9 cellular contexts compared by ENCODE assay signal in genomic region chr5:179908528-179908927, GRCh38. TPM values are rescaled to one million over a fixed set of nuclear protein-coding genes. Genes with fewer than 3 reads are reported as not detected.
A peak's percentile ranks its signal among the peaks of the same experiment; 100 is the strongest.
DNase-seq lines count a peak whose midpoint lies in the region; ATAC-seq, FAIRE-seq and TF ChIP-seq lines count a peak whose summit lies in the region.
"Had no signal": no experiment of that assay in that cellular context is flagged by ENCODE, and none has a peak within 500 bp of the region (broad histone marks: within the 10 kb centered on the region; RNA-seq: fewer than 3 reads in every experiment).

No MANE protein-coding gene starts in this region.

- no peak for TF ChIP-seq POLR2A in HepG2 (IDR thresholded peaks at IDR 0.05; ENCODE audit: insufficient read depth in 1 of 2, low read depth in 2 of 2, low read length in 2 of 2)

- peak overlapping the region; percentile 51; the same call in 1 of the 2 replicates for H3K9ac ChIP-seq in HepG2 (ENCODE audit: insufficient read depth, low read depth, low read length)

- BruUV-seq in HepG2 (replicated peaks; lab: Mats Ljungman, UMichigan): no TSS peak

- no peaks in the 10 kb centered on the region for H3K9me3 ChIP-seq in HepG2 (ENCODE audit: low read length)
- H3K9me3 ChIP-seq in tibial artery: no peaks in the 10 kb centered on the region
- H3K9me3 ChIP-seq: SJCRH30 had no signal

- POLR2A ChIA-PET in HepG2 (lab: Yijun Ruan, JAX): interaction anchor here (1.6 kb wide), 1 partner anchor 101 kb away, joined by 3 read pairs; no protein-coding TSS in a partner anchor

- H3K36me3 ChIP-seq in HepG2 (replicated peaks in 1 of 2; ENCODE audit: control insufficient read depth in 1 of 2, insufficient read depth in 2 of 2, low read length in 2 of 2) (peaks cover 0 to 13% of the 10 kb centered on the region in 2 experiments; a peak in 3 of 5 replicates), tibial artery (peaks cover 0 to 13% (median 10%) of the 10 kb centered on the region in 3 donors)
- H3K36me3 ChIP-seq: SJCRH30 had no signal

- peaks cover 6% of the 10 kb centered on the region for H3K36me3 Mint-ChIP-seq in activated T-cell treated with anti-CD3 and anti-CD28 coated beads, Interleukin-2, amount 50 U/mL, for 4 hours (ENCODE audit: insufficient read depth)
- peaks cover 11% of the 10 kb centered on the region for H3K36me3 Mint-ChIP-seq in activated naive CD8-positive, alpha-beta T cell treated with anti-CD3 and anti-CD28 coated beads, Interleukin-2, amount 50 U/mL, for 24 hours (ENCODE audit: low read depth)

- H3K79me2 ChIP-seq in HepG2 (ENCODE audit: insufficient read depth, low read length): peaks cover 18% of the 10 kb centered on the region

- 40% methylated on average over 6 of the region's 16 CpGs for WGBS in HepG2 (ENCODE audit: low lambda C conversion rate)

- no peaks in the 10 kb centered on the region for H4K20me1 ChIP-seq in HepG2 (ENCODE audit: insufficient read depth, low read length)

- H3K27me3 Mint-ChIP-seq in activated T-cell treated with anti-CD3 and anti-CD28 coated beads, Interleukin-2, amount 50 U/mL, for 4 hours (ENCODE audit: low read depth): no peaks in the 10 kb centered on the region
- H3K27me3 Mint-ChIP-seq in activated naive CD8-positive, alpha-beta T cell treated with anti-CD3 and anti-CD28 coated beads, Interleukin-2, amount 50 U/mL, for 24 hours: no peaks in the 10 kb centered on the region

- no peak overlapping the region for H2AFZ ChIP-seq in HepG2 (ENCODE audit: low read length)

- TF ChIP-seq RAD21 in HepG2 (CRISPR knock-in tag; IDR thresholded peaks at IDR 0.05): peak; percentile 51; the same call in 1 of the 2 replicates

- H3K4me2 ChIP-seq in HepG2 (ENCODE audit: low read depth, low read length): peak overlapping the region; percentile 99

- no peaks in the 10 kb centered on the region for H3K9me3 Mint-ChIP-seq in activated T-cell treated with anti-CD3 and anti-CD28 coated beads, Interleukin-2, amount 50 U/mL, for 4 hours
- no peaks in the 10 kb centered on the region for H3K9me3 Mint-ChIP-seq in activated naive CD8-positive, alpha-beta T cell treated with anti-CD3 and anti-CD28 coated beads, Interleukin-2, amount 50 U/mL, for 24 hours

- in situ Hi-C loops in HepG2 (cut with HindIII; ENCODE audit: extremely low pct_ligation_motif_present, low pct_unique_long_range_greater_than_20kb): no loop called here

- peak overlapping the region; percentile 75 for H3K27ac Mint-ChIP-seq in activated naive CD8-positive, alpha-beta T cell treated with anti-CD3 and anti-CD28 coated beads, Interleukin-2, amount 50 U/mL, for 24 hours

- no peak for DNase-seq in activated T-cell treated with anti-CD3 and anti-CD28 coated beads, Interleukin-2, amount 50 U/mL, for 4 hours
- no peak for DNase-seq in activated T-cell treated with anti-CD3 and anti-CD28 coated beads, Interleukin-2, amount 50 U/mL, for 1 hour
- no peak for DNase-seq in activated naive CD8-positive, alpha-beta T cell treated with anti-CD3 and anti-CD28 coated beads, Interleukin-2, amount 50 U/mL, for 24 hours
- peak; percentile 32 for DNase-seq in HepG2 (ENCODE audit: low spot score)
- no peak for DNase-seq in tibial artery
- no peak for DNase-seq in AG08396 (ENCODE audit: low spot score)

- TF ChIP-seq CTCF in HepG2 (CRISPR knock-in tag; IDR thresholded peaks at IDR 0.05): peak; percentile 79
- no peak for TF ChIP-seq CTCF in tibial artery (IDR thresholded peaks at IDR 0.05)

- intact Hi-C loops in HepG2 (cut with micrococcal nuclease; ENCODE audit: unreplicated experiment) (loop anchor here (2.0 to 10.0 kb wide), 3 partner anchors 144 to 182 kb away; partner anchors contain the start of gene RNF130), tibial artery (cut with DNase I; ENCODE audit: low total_unique reads) (loop anchor here (5.0 kb wide), 2 partner anchors 101 to 164 kb away; partner anchors contain the start of genes MGAT4B and RNF130)

- CTCF ChIA-PET in HepG2 (lab: Yijun Ruan, JAX; ENCODE audit: low intra/inter-chr PET ratio, low total read pairs): interaction anchor here (0.7 kb wide), 1 partner anchor 113 kb away, joined by 3 read pairs; no protein-coding TSS in a partner anchor

- H3K27ac ChIP-seq in HepG2 (ENCODE audit: extremely low read length, insufficient read depth, low read length) (no peak overlapping the region), tibial artery (peak overlapping the region; percentile 70 to 80)
- H3K27ac ChIP-seq: SJCRH30 had no signal

- H3K4me1 Mint-ChIP-seq in activated T-cell treated with anti-CD3 and anti-CD28 coated beads, Interleukin-2, amount 50 U/mL, for 4 hours (ENCODE audit: low read depth): peaks cover 25% of the 10 kb centered on the region
- peaks cover 20% of the 10 kb centered on the region for H3K4me1 Mint-ChIP-seq in activated naive CD8-positive, alpha-beta T cell treated with anti-CD3 and anti-CD28 coated beads, Interleukin-2, amount 50 U/mL, for 24 hours

- peak overlapping the region; percentile 79 for H3K4me3 Mint-ChIP-seq in activated T-cell treated with anti-CD3 and anti-CD28 coated beads, Interleukin-2, amount 50 U/mL, for 4 hours
- H3K4me3 Mint-ChIP-seq in activated naive CD8-positive, alpha-beta T cell treated with anti-CD3 and anti-CD28 coated beads, Interleukin-2, amount 50 U/mL, for 24 hours: peak overlapping the region; percentile 80

- H3K27me3 ChIP-seq in HepG2 (ENCODE audit: control insufficient read depth in 1 of 2, insufficient read depth in 2 of 2, low read length in 2 of 2): peaks cover 0 to 4% of the 10 kb centered on the region in 2 experiments; a peak in 1 of 5 replicates
- H3K27me3 ChIP-seq in tibial artery: no peaks in the 10 kb centered on the region
- H3K27me3 ChIP-seq: SJCRH30 had no signal

- ATAC-seq in activated T-cell treated with anti-CD3 and anti-CD28 coated beads, Interleukin-2, amount 50 U/mL, for 4 hours: no peak
- no peak for ATAC-seq in activated naive CD8-positive, alpha-beta T cell treated with anti-CD3 and anti-CD28 coated beads, Interleukin-2, amount 50 U/mL, for 24 hours
- ATAC-seq in HepG2: peak; percentile 89
- ATAC-seq in HG03135 (IDR thresholded peaks at IDR 0.05; ENCODE audit: unreplicated experiment): no peak
- ATAC-seq in GM18873 (IDR thresholded peaks at IDR 0.05; ENCODE audit: low FRiP score, unreplicated experiment): no peak

- FAIRE-seq in HepG2 (lab: Jason Lieb, UNC): no peak

- H3K4me1 ChIP-seq in HepG2 (ENCODE audit: insufficient read depth, low read length) (peaks cover 20% of the 10 kb centered on the region), tibial artery (peaks cover 0 to 22% (median 18%) of the 10 kb centered on the region in 4 donors)

- TF ChIP-seq EP300 in HepG2 (IDR thresholded peaks at IDR 0.05; ENCODE audit: low read depth in 2 of 2, low read length in 2 of 2): no peak
- TF ChIP-seq EP300 in HepG2 (CRISPR knock-in tag; IDR thresholded peaks at IDR 0.05; ENCODE audit: borderline replicate concordance): no peak

- peak overlapping the region; percentile 67 to 86 (median 82); a peak in 4 of 6 replicates for H3K4me3 ChIP-seq in HepG2 (replicated peaks in 1 of 3; ENCODE audit: insufficient read depth in 1 of 3, low read depth in 2 of 3, low read length in 3 of 3)
- peak overlapping the region; percentile 67 to 79 for H3K4me3 ChIP-seq in tibial artery

RNA-seq across cellular contexts. Expression of gene TBC1D9B, which starts 0.8 kb away (rescaled TPM):
- total RNA-seq in activated T-cell treated with anti-CD3 and anti-CD28 coated beads, Interleukin-2, amount 50 U/mL, for 4 hours: 10 to 100 TPM; 82.7 to 91.8 (median 88.6) TPM
- total RNA-seq in HepG2 (2016; rRNA removed; fragmentation: Illumina TruSeq; extraction: Trizol): 26.8 and 35.0 TPM in 2 replicates
- 16.3 and 18.1 TPM in 2 replicates for total RNA-seq in HepG2 (2016; cell fraction: cytosol; rRNA removed; fragmentation: Illumina TruSeq; extraction: Trizol; ENCODE audit: low read depth)
- total RNA-seq in HepG2 (2016; cell fraction: insoluble cytoplasmic fraction; rRNA removed; fragmentation: Illumina TruSeq; extraction: Trizol): 22.4 and 35.5 TPM in 2 replicates
- 27.6 and 33.0 TPM in 2 replicates for total RNA-seq in HepG2 (2016; cell fraction: membrane; rRNA removed; fragmentation: Illumina TruSeq; extraction: Trizol)
- total RNA-seq in HepG2 (2016; cell fraction: nucleus; rRNA removed; fragmentation: Illumina TruSeq; extraction: Trizol): 34.2 and 36.7 TPM in 2 replicates
- polyA plus RNA-seq in HepG2 (2011; rRNA removed): 50.0 and 59.5 TPM in 2 replicates
- polyA plus RNA-seq in HepG2 (2011; cell fraction: cytosol; rRNA removed): 37.5 and 49.4 TPM in 2 replicates
- 238 and 301 TPM in 2 replicates for polyA plus RNA-seq in HepG2 (2011; cell fraction: nucleus; rRNA removed)
- polyA plus RNA-seq in HepG2 (2012): 31.9 and 43.3 TPM in 2 replicates
- 12.6 and 12.7 TPM in 2 replicates for polyA plus RNA-seq in HepG2 (2016; cell fraction: cytosol; fragmentation: Illumina TruSeq; extraction: Trizol; ENCODE audit: low read depth)
- 23.9 and 30.1 TPM in 2 replicates for polyA plus RNA-seq in HepG2 (2016; cell fraction: insoluble cytoplasmic fraction; fragmentation: Illumina TruSeq; extraction: Trizol; ENCODE audit: low read depth)
- polyA plus RNA-seq in HepG2 (2016; cell fraction: membrane; fragmentation: Illumina TruSeq; extraction: Trizol; ENCODE audit: low read depth): 21.4 and 23.2 TPM in 2 replicates
- 77.4 and 83.8 TPM in 2 replicates for polyA plus RNA-seq in HepG2 (2016; cell fraction: nucleus; fragmentation: Illumina TruSeq; extraction: Trizol; ENCODE audit: insufficient read depth, low read depth)
- polyA minus RNA-seq in HepG2 (2011; rRNA and poly(A)+ RNA removed; ENCODE audit: low replicate concordance): 111 and 116 TPM in 2 replicates
- 34.3 and 37.3 TPM in 2 replicates for polyA minus RNA-seq in HepG2 (2011; cell fraction: cytosol; rRNA and poly(A)+ RNA removed)
- polyA minus RNA-seq in HepG2 (2011; cell fraction: nucleus; rRNA and poly(A)+ RNA removed): 73.2 and 88.6 TPM in 2 replicates

RNA-seq across cellular contexts. Expression of gene MRNIP, which starts 49.9 kb away (rescaled TPM):
- 10 to 100 TPM; 14.9 to 16.1 (median 16.0) TPM for total RNA-seq in activated T-cell treated with anti-CD3 and anti-CD28 coated beads, Interleukin-2, amount 50 U/mL, for 4 hours
- 11.3 and 15.5 TPM in 2 replicates for total RNA-seq in HepG2 (2016; rRNA removed; fragmentation: Illumina TruSeq; extraction: Trizol)
- total RNA-seq in HepG2 (2016; cell fraction: cytosol; rRNA removed; fragmentation: Illumina TruSeq; extraction: Trizol; ENCODE audit: low read depth): 5.8 and 6.9 TPM in 2 replicates
- 9.7 and 18.4 TPM in 2 replicates for total RNA-seq in HepG2 (2016; cell fraction: insoluble cytoplasmic fraction; rRNA removed; fragmentation: Illumina TruSeq; extraction: Trizol)
- 4.5 and 5.1 TPM in 2 replicates for total RNA-seq in HepG2 (2016; cell fraction: membrane; rRNA removed; fragmentation: Illumina TruSeq; extraction: Trizol)
- 22.2 and 24.1 TPM in 2 replicates for total RNA-seq in HepG2 (2016; cell fraction: nucleus; rRNA removed; fragmentation: Illumina TruSeq; extraction: Trizol)
- polyA plus RNA-seq in HepG2 (2011; rRNA removed): 32.6 and 34.1 TPM in 2 replicates
- polyA plus RNA-seq in HepG2 (2011; cell fraction: cytosol; rRNA removed): 7.9 and 9.8 TPM in 2 replicates
- polyA plus RNA-seq in HepG2 (2011; cell fraction: nucleus; rRNA removed): 162 and 171 TPM in 2 replicates
- polyA plus RNA-seq in HepG2 (2012): 19.0 and 22.7 TPM in 2 replicates
- polyA plus RNA-seq in HepG2 (2016; cell fraction: cytosol; fragmentation: Illumina TruSeq; extraction: Trizol; ENCODE audit: low read depth): 1.4 and 1.7 TPM in 2 replicates
- 8.1 and 8.4 TPM in 2 replicates for polyA plus RNA-seq in HepG2 (2016; cell fraction: insoluble cytoplasmic fraction; fragmentation: Illumina TruSeq; extraction: Trizol; ENCODE audit: low read depth)
- 2.1 and 3.0 TPM in 2 replicates for polyA plus RNA-seq in HepG2 (2016; cell fraction: membrane; fragmentation: Illumina TruSeq; extraction: Trizol; ENCODE audit: low read depth)
- 78.5 and 90.7 TPM in 2 replicates for polyA plus RNA-seq in HepG2 (2016; cell fraction: nucleus; fragmentation: Illumina TruSeq; extraction: Trizol; ENCODE audit: insufficient read depth, low read depth)
- 16.4 and 18.6 TPM in 2 replicates for polyA minus RNA-seq in HepG2 (2011; rRNA and poly(A)+ RNA removed; ENCODE audit: low replicate concordance)
- polyA minus RNA-seq in HepG2 (2011; cell fraction: cytosol; rRNA and poly(A)+ RNA removed): 2.5 and 4.4 TPM in 2 replicates
- polyA minus RNA-seq in HepG2 (2011; cell fraction: nucleus; rRNA and poly(A)+ RNA removed): 31.4 and 38.0 TPM in 2 replicates
